Comparison of ENCODE assay signal across 11 cellular contexts in genomic region chr6:135052939-135053338, GRCh38. TPM values are rescaled to one million over a fixed set of nuclear protein-coding genes. Genes with fewer than 3 reads are reported as not detected.
DNase-seq lines count a peak whose midpoint lies in the region; ATAC-seq and TF ChIP-seq lines count a peak whose summit lies in the region.
"Had no signal": no experiment of that assay in that cellular context is flagged by ENCODE, and none has a peak within 500 bp of the region (broad histone marks: within the 10 kb centered on the region; RNA-seq: fewer than 3 reads in every experiment).

No MANE protein-coding gene starts in this region.

- peaks cover 23 to 67% (median 49%) of the 10 kb centered on the region in 4 donors for H3K4me1 Mint-ChIP-seq in CD4-positive, CD25-positive, alpha-beta regulatory T cell
- H3K4me1 Mint-ChIP-seq in activated CD4-positive, alpha-beta memory T cell treated with anti-CD3 and anti-CD28 coated beads for 36 hours (ENCODE audit: low read depth): peaks cover 48% of the 10 kb centered on the region

- POLR2A ChIA-PET in activated CD4-positive, alpha-beta memory T cell treated with anti-CD3 and anti-CD28 coated beads for 36 hours (lab: Charles Lee): interaction anchor here (0.8 kb wide), 1 partner anchor 42 kb away, joined by 7 read pairs; no protein-coding TSS in a partner anchor

- no peaks in the 10 kb centered on the region for H3K27me3 Mint-ChIP-seq in CD4-positive, CD25-positive, alpha-beta regulatory T cell
- no peaks in the 10 kb centered on the region for H3K27me3 Mint-ChIP-seq in activated CD4-positive, alpha-beta memory T cell treated with anti-CD3 and anti-CD28 coated beads for 36 hours

- H3K4me3 Mint-ChIP-seq in CD4-positive, CD25-positive, alpha-beta regulatory T cell: peak overlapping the region; percentile 93 to 98 (median 98)
- peak overlapping the region; percentile 92 for H3K4me3 Mint-ChIP-seq in activated CD4-positive, alpha-beta memory T cell treated with anti-CD3 and anti-CD28 coated beads for 36 hours

- peaks cover 22% of the 10 kb centered on the region for H3K36me3 Mint-ChIP-seq in CD4-positive, CD25-positive, alpha-beta regulatory T cell
- peaks cover 26% of the 10 kb centered on the region for H3K36me3 Mint-ChIP-seq in activated CD4-positive, alpha-beta memory T cell treated with anti-CD3 and anti-CD28 coated beads for 36 hours

- peak overlapping the region; percentile 94 for H3K27ac ChIP-seq in CD4-positive, CD25-positive, alpha-beta regulatory T cell (ENCODE audit: insufficient read depth, low read length, poor library complexity, severe bottlenecking)

- H3K27ac Mint-ChIP-seq in CD4-positive, CD25-positive, alpha-beta regulatory T cell: peak overlapping the region in 1 of 3 donors; percentile 100
- peak overlapping the region; percentile 96 for H3K27ac Mint-ChIP-seq in activated CD4-positive, alpha-beta memory T cell treated with anti-CD3 and anti-CD28 coated beads for 36 hours

- peak overlapping the region; percentile 90 for H3K4me3 ChIP-seq in CD4-positive, CD25-positive, alpha-beta regulatory T cell (ENCODE audit: low read depth, low read length)
- H3K4me3 ChIP-seq in HFF-Myc (replicated peaks; ENCODE audit: low read depth, low read length) (peak overlapping the region; percentile 73), kidney epithelial cell (ENCODE audit: low read depth, low read length) (peak overlapping the region; percentile 10)

- H3K36me3 ChIP-seq in CD4-positive, CD25-positive, alpha-beta regulatory T cell (ENCODE audit: control insufficient read depth, insufficient read depth, low read length): peaks cover 17% of the 10 kb centered on the region
- H3K36me3 ChIP-seq in kidney epithelial cell (ENCODE audit: control insufficient read depth, insufficient read depth, low read length): no peaks in the 10 kb centered on the region

- H3K27me3 ChIP-seq in CD4-positive, CD25-positive, alpha-beta regulatory T cell (ENCODE audit: control insufficient read depth, insufficient read depth, low read length): no peaks in the 10 kb centered on the region
- no peaks in the 10 kb centered on the region for H3K27me3 ChIP-seq in kidney epithelial cell (ENCODE audit: control insufficient read depth, insufficient read depth, low read length)
- H3K27me3 ChIP-seq: pancreas had no signal

- peaks cover 0 to 1% (median 0%) of the 10 kb centered on the region in 7 donors for H3K9me3 Mint-ChIP-seq in CD4-positive, CD25-positive, alpha-beta regulatory T cell
- H3K9me3 Mint-ChIP-seq in activated CD4-positive, alpha-beta memory T cell treated with anti-CD3 and anti-CD28 coated beads for 36 hours: no peaks in the 10 kb centered on the region

- TF ChIP-seq CTCF in HFF-Myc (IDR thresholded peaks at IDR 0.05; ENCODE audit: low read depth, low read length, missing control alignments) (no peak), kidney epithelial cell (IDR thresholded peaks at IDR 0.05; ENCODE audit: insufficient read depth, low read length, poor library complexity, severe bottlenecking) (no peak)

- intact Hi-C loops in activated CD4-positive, alpha-beta memory T cell treated with anti-CD3 and anti-CD28 coated beads for 36 hours (cut with micrococcal nuclease): loop anchor here (10.0 kb wide), 1 partner anchor 1232 kb away; the partner anchor contains the start of gene BCLAF1

- ATAC-seq in CD4-positive, CD25-positive, alpha-beta regulatory T cell (ENCODE audit: low read depth in 2 of 2): no peak
- ATAC-seq in HG03565 (IDR thresholded peaks at IDR 0.05; ENCODE audit: unreplicated experiment) (no peak), GM21367 (IDR thresholded peaks at IDR 0.05; ENCODE audit: unreplicated experiment) (no peak)
- ATAC-seq: pancreas had no signal

- no peaks in the 10 kb centered on the region for H3K9me3 ChIP-seq in CD4-positive, CD25-positive, alpha-beta regulatory T cell (ENCODE audit: control insufficient read depth in 2 of 2, low read length in 2 of 2)
- H3K9me3 ChIP-seq: pancreas had no signal

- CTCF ChIA-PET in activated CD4-positive, alpha-beta memory T cell treated with anti-CD3 and anti-CD28 coated beads for 36 hours (lab: Charles Lee): interaction anchor here (1.0 kb wide), 1 partner anchor 9 kb away, joined by 3 read pairs; no protein-coding TSS in a partner anchor

- H3K4me1 ChIP-seq in CD4-positive, CD25-positive, alpha-beta regulatory T cell (ENCODE audit: control insufficient read depth, insufficient read depth, low read length, poor library complexity, severe bottlenecking): peaks cover 33% of the 10 kb centered on the region

- DNase-seq in CD4-positive, CD25-positive, alpha-beta regulatory T cell: no peak
- DNase-seq in HFF-Myc (ENCODE audit: extremely low read depth, low read depth): no peak
- DNase-seq in activated CD4-positive, alpha-beta memory T cell treated with anti-CD3 and anti-CD28 coated beads for 36 hours: no peak
- DNase-seq in kidney epithelial cell (ENCODE audit: low read depth): no peak
- no peak for DNase-seq in NCI-H2171 treated with DMSO at 0.1 percent for 48 hours (lab: John Stamatoyannopoulos, UW)
- DNase-seq in D341Med (ENCODE audit: low spot score): no peak
- DNase-seq: amygdala, GDM1, pancreas had no signal

RNA-seq across cellular contexts. Expression of gene HBS1L, which starts 1.7 kb away (rescaled TPM):
- total RNA-seq in CD4-positive, CD25-positive, alpha-beta regulatory T cell: 109 TPM
- 10 to 100 TPM; 49.4 to 66.8 (median 61.8) TPM for polyA plus RNA-seq in CD4-positive, CD25-positive, alpha-beta regulatory T cell
- total RNA-seq in activated CD4-positive, alpha-beta memory T cell treated with anti-CD3 and anti-CD28 coated beads for 36 hours: 100 to 1,000 TPM; 117 to 123 TPM
- 64.4 and 97.5 TPM in 2 replicates for total RNA-seq in kidney epithelial cell

Comparison
In these comparisons a context has a peak if more than half of its experiments do, and no peak if none do; other contexts are left out.
1. H3K4me3 ChIP-seq: peak in every context shown above with its lines; median percentile 90 in CD4-positive, CD25-positive, alpha-beta regulatory T cell; 73 in HFF-Myc; 10 in kidney epithelial cell.